25 cellular contexts compared by ENCODE assay signal in genomic region chr1:230501845-230502244, GRCh38.
DNase-seq lines count a peak whose midpoint lies in the region; ATAC-seq, FAIRE-seq and TF ChIP-seq lines count a peak whose summit lies in the region.
"Had no signal": no experiment of that assay in that cellular context is flagged by ENCODE, and none has a peak within 500 bp of the region (broad histone marks: within the 10 kb centered on the region; RNA-seq: fewer than 3 reads in every experiment).

No MANE protein-coding gene starts in this region.

- peak overlapping the region in 1 of 3 experiments; percentile 63 for H3K4me3 Mint-ChIP-seq in nephron
- H3K4me3 Mint-ChIP-seq: activated CD4-positive, alpha-beta T cell treated with anti-CD3 and anti-CD28 coated beads for 36 hours; activated T-cell treated with anti-CD3 and anti-CD28 coated beads, Interleukin-2, amount 50 U/mL, for 4 hours; naive thymus-derived CD4-positive, alpha-beta T cell; stimulated activated naive CD8-positive, alpha-beta T cell treated with anti-CD3 and anti-CD28 coated beads, Interleukin-15, Interleukin-2, amounts not matched to agents 100 ng/mL and 50 ng/mL, for 24 hours; T-helper 1 cell treated with Interleukin-12 subunit alpha and Interleukin-12 subunit beta and Interleukin-4 antibody, amounts not matched to agents 30 μg/mL and 1 μg/mL, for 36 hours had no signal

- no peak overlapping the region for H2BK5ac ChIP-seq in neuronal stem cell (ENCODE audit: low read length)

- no peaks in the 10 kb centered on the region for H3K79me2 ChIP-seq in KMS-11 (ENCODE audit: insufficient read depth, low read depth)

- H3K27me3 ChIP-seq in KMS-11 (ENCODE audit: insufficient read depth, low read depth) (no peaks in the 10 kb centered on the region), neuronal stem cell (ENCODE audit: control insufficient read depth in 3 of 3, insufficient read depth in 3 of 3, low read depth in 1 of 3, low read length in 3 of 3) (no peaks in the 10 kb centered on the region), WERI-Rb-1 (ENCODE audit: insufficient read depth, low read depth, severe bottlenecking) (no peaks in the 10 kb centered on the region)
- H3K27me3 ChIP-seq: adrenal gland, brain microvascular endothelial cell, thyroid gland had no signal

- no peak overlapping the region for H3K18ac ChIP-seq in neuronal stem cell (ENCODE audit: low read length)

- no peak overlapping the region for H2BK15ac ChIP-seq in neuronal stem cell (ENCODE audit: low read length)

- no peak overlapping the region for H3K23ac ChIP-seq in neuronal stem cell (ENCODE audit: low read depth, low read length, poor library complexity)

- ATAC-seq in GM21619 (IDR thresholded peaks at IDR 0.05; ENCODE audit: unreplicated experiment) (no peak), HG02678 (IDR thresholded peaks at IDR 0.05; ENCODE audit: unreplicated experiment) (no peak)
- ATAC-seq: activated CD4-positive, alpha-beta T cell treated with anti-CD3 and anti-CD28 coated beads for 36 hours; activated T-cell treated with anti-CD3 and anti-CD28 coated beads, Interleukin-2, amount 50 U/mL, for 4 hours; naive thymus-derived CD4-positive, alpha-beta T cell; right cardiac atrium had no signal

- H3K4me3 ChIP-seq in KMS-11 (IDR thresholded peaks at IDR 0.05; ENCODE audit: insufficient read depth, low read depth, low read length) (no peak overlapping the region), kidney (ENCODE audit: low read length in 2 of 2) (no peak overlapping the region), neuronal stem cell (ENCODE audit: low read length in 2 of 2) (no peak overlapping the region), WERI-Rb-1 (ENCODE audit: low read depth, low read length) (no peak overlapping the region)
- H3K4me3 ChIP-seq: adrenal gland, coronary artery, thyroid gland had no signal

- no peak overlapping the region for H2BK120ac ChIP-seq in neuronal stem cell (ENCODE audit: low read depth, low read length)

- H3K79me1 ChIP-seq in neuronal stem cell (ENCODE audit: low read depth, low read length), result no peaks in the 10 kb centered on the region

- H3K36me3 ChIP-seq in KMS-11 (ENCODE audit: insufficient read depth) (no peaks in the 10 kb centered on the region), kidney (ENCODE audit: control insufficient read depth in 1 of 2, insufficient read depth in 2 of 2, low read length in 2 of 2) (no peaks in the 10 kb centered on the region), neuronal stem cell (replicated peaks in 1 of 2; ENCODE audit: control insufficient read depth in 2 of 2, insufficient read depth in 2 of 2, low read length in 2 of 2) (no peaks in the 10 kb centered on the region), WERI-Rb-1 (no peaks in the 10 kb centered on the region)
- H3K36me3 ChIP-seq: adrenal gland, brain microvascular endothelial cell, thyroid gland had no signal

- H4K91ac ChIP-seq in neuronal stem cell (ENCODE audit: low read depth, low read length, poor library complexity), result no peak overlapping the region

- no CpG with 5 or more reads among the region's 1 CpG for WGBS in neuronal stem cell (ENCODE audit: extremely low coverage in 2 of 2, insufficient read length in 2 of 2, insufficient replicate concordance in 1 of 2), 2 donors

- H3K27ac Mint-ChIP-seq in nephron, result peak overlapping the region; percentile 58 to 76 (median 66)
- H3K27ac Mint-ChIP-seq: activated CD4-positive, alpha-beta T cell treated with anti-CD3 and anti-CD28 coated beads for 36 hours; naive thymus-derived CD4-positive, alpha-beta T cell; stimulated activated naive CD8-positive, alpha-beta T cell treated with anti-CD3 and anti-CD28 coated beads, Interleukin-15, Interleukin-2, amounts not matched to agents 100 ng/mL and 50 ng/mL, for 24 hours; T-helper 1 cell treated with Interleukin-12 subunit alpha and Interleukin-12 subunit beta and Interleukin-4 antibody, amounts not matched to agents 30 μg/mL and 1 μg/mL, for 36 hours had no signal

- H3K9ac ChIP-seq in KMS-11 (no peak overlapping the region), kidney (ENCODE audit: low read length in 2 of 2) (no peak overlapping the region), neuronal stem cell (ENCODE audit: low read depth, low read length, poor library complexity) (no peak overlapping the region)

- H4K20me1 ChIP-seq in KMS-11 (ENCODE audit: insufficient read depth), result no peaks in the 10 kb centered on the region

- no peak overlapping the region for H2BK12ac ChIP-seq in neuronal stem cell (ENCODE audit: low read length)

- no peak overlapping the region for H2AK5ac ChIP-seq in neuronal stem cell (ENCODE audit: low read depth, low read length)

- H3K4me1 ChIP-seq in KMS-11 (ENCODE audit: low read depth, poor library complexity, severe bottlenecking) (peaks cover 19% of the 10 kb centered on the region), kidney (ENCODE audit: control insufficient read depth in 1 of 2, insufficient read depth in 1 of 2, low read depth in 1 of 2, low read length in 2 of 2) (peaks cover 0 to 9% of the 10 kb centered on the region in 2 donors), neuronal stem cell (ENCODE audit: control insufficient read depth in 2 of 2, insufficient read depth in 1 of 2, low read depth in 1 of 2, low read length in 2 of 2) (peaks cover 0 to 3% of the 10 kb centered on the region in 2 donors)
- H3K4me1 ChIP-seq: adrenal gland had no signal

- H4K8ac ChIP-seq in neuronal stem cell (ENCODE audit: low read depth, low read length), result no peak overlapping the region

- H2AFZ ChIP-seq in KMS-11 (ENCODE audit: low read depth), result no peak overlapping the region
- no peak overlapping the region for H2AFZ ChIP-seq in neuronal stem cell (ENCODE audit: low read length)

- H3K4ac ChIP-seq in neuronal stem cell (ENCODE audit: low read length), result no peak overlapping the region

- DNase-seq in SW480 (ENCODE audit: low spot score) (peak; percentile 43), kidney (no peak), neuronal stem cell (ENCODE audit: low spot score) (no peak), WERI-Rb-1 (no peak)
- DNase-seq: activated CD4-positive, alpha-beta T cell treated with anti-CD3 and anti-CD28 coated beads for 36 hours; activated naive CD4-positive, alpha-beta T cell; activated T-cell treated with anti-CD3 and anti-CD28 coated beads, Interleukin-2, amount 50 U/mL, for 4 hours; adrenal gland; brain microvascular endothelial cell; mesenchymal stem cell; naive thymus-derived CD4-positive, alpha-beta T cell; NCI-H187; right cardiac atrium; stimulated activated CD4-positive, alpha-beta T cell treated with anti-CD3 and anti-CD28 coated beads, Interleukin-12 subunit alpha, Interleukin-12 subunit beta, amount 100 ng/mL, for 4 hours; thyroid gland had no signal

- peak; percentile 3 for FAIRE-seq in kidney (lab: Jason Lieb, UNC)
- FAIRE-seq: GM12892, H1, keratinocyte had no signal

- peaks cover 7% of the 10 kb centered on the region for H3K36me3 Mint-ChIP-seq in nephron (ENCODE audit: low read depth)
- H3K36me3 Mint-ChIP-seq: naive thymus-derived CD4-positive, alpha-beta T cell had no signal

- intact Hi-C loops in kidney (cut with DNase I), result no loop called here

- H3K9me3 Mint-ChIP-seq in nephron, result peaks cover 9% of the 10 kb centered on the region
- H3K9me3 Mint-ChIP-seq: activated T-cell treated with anti-CD3 and anti-CD28 coated beads, Interleukin-2, amount 50 U/mL, for 4 hours; naive thymus-derived CD4-positive, alpha-beta T cell; stimulated activated naive CD8-positive, alpha-beta T cell treated with anti-CD3 and anti-CD28 coated beads, Interleukin-15, Interleukin-2, amounts not matched to agents 100 ng/mL and 50 ng/mL, for 24 hours; T-helper 1 cell treated with Interleukin-12 subunit alpha and Interleukin-12 subunit beta and Interleukin-4 antibody, amounts not matched to agents 30 μg/mL and 1 μg/mL, for 36 hours had no signal

- H3K14ac ChIP-seq in neuronal stem cell (ENCODE audit: low read length), result no peak overlapping the region

- no peak for TF ChIP-seq CTCF in KMS-11 (conservative IDR thresholded peaks at IDR 0.05; ENCODE audit: low read depth, low read length)
- TF ChIP-seq CTCF in kidney (IDR thresholded peaks at IDR 0.05; ENCODE audit: borderline replicate concordance, extremely low read depth, insufficient read depth), result no peak
- no peak for TF ChIP-seq CTCF in nephron (IDR thresholded peaks at IDR 0.05; ENCODE audit: unreplicated experiment in 3 of 3)
- no peak for TF ChIP-seq CTCF in WERI-Rb-1 (IDR thresholded peaks at IDR 0.05; ENCODE audit: low read depth, low read length)

- peak overlapping the region; percentile 4; the same call in 1 of the 2 replicates for H3K4me2 ChIP-seq in KMS-11
- H3K4me2 ChIP-seq in neuronal stem cell (ENCODE audit: insufficient read depth, low read length, poor library complexity, severe bottlenecking), result no peak overlapping the region

- H3K27ac ChIP-seq in KMS-11 (no peak overlapping the region), kidney (ENCODE audit: low read depth in 2 of 2, low read length in 2 of 2) (no peak overlapping the region), neuronal stem cell (replicated peaks; ENCODE audit: low read length) (no peak overlapping the region), WERI-Rb-1 (no peak overlapping the region)
- H3K27ac ChIP-seq: adrenal gland, brain microvascular endothelial cell, coronary artery, thyroid gland had no signal

- peaks cover 8% of the 10 kb centered on the region for H3K27me3 Mint-ChIP-seq in nephron (ENCODE audit: low read depth)

- peaks cover 67% of the 10 kb centered on the region for H3K4me1 Mint-ChIP-seq in nephron
- H3K4me1 Mint-ChIP-seq: activated CD4-positive, alpha-beta T cell treated with anti-CD3 and anti-CD28 coated beads for 36 hours had no signal

- H3K9me3 ChIP-seq in kidney (ENCODE audit: control insufficient read depth in 1 of 2, low read length in 2 of 2) (no peaks in the 10 kb centered on the region), neuronal stem cell (replicated peaks in 1 of 2; ENCODE audit: control insufficient read depth in 2 of 2, insufficient read depth in 1 of 2, low read depth in 1 of 2, low read length in 2 of 2) (peaks cover 0 to 3% of the 10 kb centered on the region in 2 donors), WERI-Rb-1 (ENCODE audit: severe bottlenecking) (peaks cover 4% of the 10 kb centered on the region)
- H3K9me3 ChIP-seq: adrenal gland, thyroid gland had no signal
